Comparison of ENCODE assay signal across 16 cellular contexts in the genomic region with DNA sequence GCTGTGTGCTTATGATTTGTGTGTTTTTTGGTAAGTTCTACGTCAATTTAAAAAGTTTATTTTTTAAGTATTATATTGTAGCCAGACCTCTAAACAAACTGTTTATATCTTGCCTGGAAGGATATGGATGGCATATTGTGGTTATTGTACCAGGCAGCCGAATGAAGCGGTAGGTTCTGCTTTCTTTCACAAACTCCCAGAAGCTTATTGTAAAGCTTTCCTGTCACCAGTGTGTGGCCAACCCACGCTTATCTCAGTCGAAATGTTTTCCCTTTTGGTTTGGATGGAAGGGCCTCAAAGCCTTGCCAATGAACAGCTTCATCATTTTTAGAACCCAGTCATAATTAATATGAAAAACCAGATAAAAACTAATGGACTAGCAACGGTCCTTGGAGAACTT. TPM values are rescaled to one million over a fixed set of nuclear protein-coding genes. Genes with fewer than 3 reads are reported as not detected.
DNase-seq lines count a peak whose midpoint lies in the region; TF ChIP-seq lines count a peak whose summit lies in the region.
"Had no signal": no experiment of that assay in that cellular context is flagged by ENCODE, and none has a peak within 500 bp of the region (broad histone marks: within the 10 kb centered on the region; RNA-seq: fewer than 3 reads in every experiment).

No MANE protein-coding gene starts in this region.

- H3K4me1 Mint-ChIP-seq in HFFc6 (ENCODE audit: low read depth) = peaks cover 74% of the 10 kb centered on the region
- H3K4me1 Mint-ChIP-seq: GM23338, T-helper 17 cell had no signal

- peaks cover 22% of the 10 kb centered on the region for H3K36me3 Mint-ChIP-seq in HFFc6 (ENCODE audit: low read depth)

- H3K9me3 Mint-ChIP-seq in HFFc6 = peaks cover 8% of the 10 kb centered on the region; the same call in 1 of the 2 replicates
- H3K9me3 Mint-ChIP-seq: activated naive CD8-positive, alpha-beta T cell treated with anti-CD3 and anti-CD28 coated beads, Interleukin-2, amount 10 ng/mL, durations not matched to agents 7 days and 5 days; GM23338; immature natural killer cell had no signal

- TF ChIP-seq CTCF in HFFc6 (IDR thresholded peaks at IDR 0.05) = no peak
- TF ChIP-seq CTCF in fibroblast of pulmonary artery (IDR thresholded peaks at IDR 0.05; ENCODE audit: low read length, missing control alignments) = no peak

- H3K4me3 ChIP-seq in fibroblast of pulmonary artery (replicated peaks; ENCODE audit: low read depth, low read length) = no peak overlapping the region
- H3K4me3 ChIP-seq: colonic mucosa, GM12878, GM23338, vagina had no signal

- peak; percentile 68 for DNase-seq in A172 (ENCODE audit: low spot score)
- peak; percentile 41 for DNase-seq in HFFc6
- DNase-seq in SW480 (ENCODE audit: low spot score) = peak; percentile 26
- DNase-seq in fibroblast of pulmonary artery (ENCODE audit: low read depth) = peak; percentile 35
- DNase-seq in SKM-1 (lab: John Stamatoyannopoulos, UW; ENCODE audit: unreplicated experiment) = no peak
- no peak for DNase-seq in SIG-M5 (lab: John Stamatoyannopoulos, UW)
- DNase-seq in NCI-H1092 treated with DMSO at 0.1 percent for 48 hours (lab: John Stamatoyannopoulos, UW) = no peak
- DNase-seq in ureter (ENCODE audit: low spot score) = no peak
- DNase-seq: activated naive CD8-positive, alpha-beta T cell treated with anti-CD3 and anti-CD28 coated beads, Interleukin-2, amount 10 ng/mL, durations not matched to agents 7 days and 5 days; colonic mucosa; immature natural killer cell; NCI-H1048; T-helper 17 cell had no signal

- H3K27ac Mint-ChIP-seq in HFFc6 = peak overlapping the region; percentile 93
- H3K27ac Mint-ChIP-seq: activated naive CD8-positive, alpha-beta T cell treated with anti-CD3 and anti-CD28 coated beads, Interleukin-2, amount 10 ng/mL, durations not matched to agents 7 days and 5 days; GM23338; T-helper 17 cell had no signal

- H3K4me3 Mint-ChIP-seq in HFFc6 = peak overlapping the region; percentile 79
- H3K4me3 Mint-ChIP-seq: activated naive CD8-positive, alpha-beta T cell treated with anti-CD3 and anti-CD28 coated beads, Interleukin-2, amount 10 ng/mL, durations not matched to agents 7 days and 5 days; GM23338; immature natural killer cell; T-helper 17 cell had no signal

- H3K27me3 Mint-ChIP-seq in HFFc6 (ENCODE audit: insufficient read depth) = no peaks in the 10 kb centered on the region; the same call in 1 of the 2 replicates
- H3K27me3 Mint-ChIP-seq: activated naive CD8-positive, alpha-beta T cell treated with anti-CD3 and anti-CD28 coated beads, Interleukin-2, amount 10 ng/mL, durations not matched to agents 7 days and 5 days; T-helper 17 cell had no signal

RNA-seq across cellular contexts. Expression of gene CYB5B, which starts 53.1 kb away (rescaled TPM):
- total RNA-seq in A172 (2014; rRNA removed; shearing (Covaris generic)) = 213 and 231 TPM in 2 replicates
- 100 to 1,000 TPM; 135 to 151 (median 140) TPM for total RNA-seq in HFFc6 (2021; fragmentation: NEBNext Ultra II Directional; extraction: Animal tissue kit (Norgen Biotek cat#: 25700))
- 152 TPM for total RNA-seq in ureter

Comparison
In these comparisons a context has a peak if more than half of its experiments do, and no peak if none do; other contexts are left out.
1. DNase-seq: peak in A172 (single experiment), HFFc6 (single experiment), SW480 (single experiment) and fibroblast of pulmonary artery (single experiment); none in SKM-1 (single experiment), SIG-M5 (single experiment), NCI-H1092 treated with DMSO at 0.1 percent for 48 hours (single experiment) and ureter (single experiment).